In genomic region chr11:67606477-67607295, GRCh38 we compare ENCODE assay signal across 8 cellular contexts. TPM values are rescaled to one million over a fixed set of nuclear protein-coding genes. Genes with fewer than 3 reads are reported as not detected.
DNase-seq lines count a peak whose midpoint lies in the region; ATAC-seq and TF ChIP-seq lines count a peak whose summit lies in the region.

NDUFV1 (plus strand) TSS chr11:67606936; CDS start chr11:67607005, 69 bp downstream.

- BruUV-seq in PC-9 (replicated peaks; lab: Mats Ljungman, UMichigan): no TSS peak

- peaks cover 16% of the 10 kb centered on the region for H3K79me2 ChIP-seq in PC-9 (ENCODE audit: low read depth)

- no peaks in the 10 kb centered on the region for H4K20me1 ChIP-seq in PC-9 (ENCODE audit: insufficient read depth)

- H3K27ac Mint-ChIP-seq in activated T-cell treated with anti-CD3 and anti-CD28 coated beads, Interleukin-2, amount 50 U/mL, for 24 hours: peak within 1 kb of the TSS; percentile 95

- no peaks in the 10 kb centered on the region for H3K9me2 ChIP-seq in PC-9 (ENCODE audit: insufficient read depth)

- H3K9me3 ChIP-seq in PC-9 (ENCODE audit: insufficient read depth, low read depth) (peaks cover 4% of the 10 kb centered on the region; the same call in 1 of the 2 replicates), muscle layer of duodenum (ENCODE audit: control insufficient read depth in 1 of 2, low read length in 2 of 2) (no peaks in the 10 kb centered on the region)

- H3K4me3 ChIP-seq in PC-9 (peak within 1 kb of the TSS; percentile 98), muscle layer of duodenum (ENCODE audit: low read depth in 1 of 2, low read length in 2 of 2) (peak within 1 kb of the TSS; percentile 93 to 98)

- H3K4me3 Mint-ChIP-seq in activated T-cell treated with anti-CD3 and anti-CD28 coated beads, Interleukin-2, amount 50 U/mL, for 24 hours: peak within 1 kb of the TSS; percentile 90

- peak; percentile 84 for TF ChIP-seq POLR2A in erythroblast (IDR thresholded peaks at IDR 0.05; ENCODE audit: low read length)

- TF ChIP-seq CTCF in PC-9 (conservative IDR thresholded peaks at IDR 0.05): peak; percentile 57

- H3K4me1 ChIP-seq in PC-9 (replicated peaks; ENCODE audit: insufficient read depth): peaks cover 12% of the 10 kb centered on the region
- H3K4me1 ChIP-seq in muscle layer of duodenum (ENCODE audit: control insufficient read depth in 1 of 2, insufficient read depth in 2 of 2, low read length in 2 of 2): peaks cover 6 to 20% of the 10 kb centered on the region in 2 donors

- peak; percentile 89 for ATAC-seq in GM21576 (IDR thresholded peaks at IDR 0.05; ENCODE audit: unreplicated experiment)

- H3K4me1 Mint-ChIP-seq in activated T-cell treated with anti-CD3 and anti-CD28 coated beads, Interleukin-2, amount 50 U/mL, for 24 hours (ENCODE audit: low read depth): peaks cover 30% of the 10 kb centered on the region

- H3K9me3 Mint-ChIP-seq in activated T-cell treated with anti-CD3 and anti-CD28 coated beads, Interleukin-2, amount 50 U/mL, for 24 hours: no peaks in the 10 kb centered on the region

- CTCF ChIA-PET in PC-9 (lab: Charles Lee): no interaction called here

- POLR2A ChIA-PET in PC-9 (lab: Charles Lee; ENCODE audit: unreplicated experiment): no interaction called here

- H3K27me3 Mint-ChIP-seq in activated T-cell treated with anti-CD3 and anti-CD28 coated beads, Interleukin-2, amount 50 U/mL, for 24 hours: peaks cover 7% of the 10 kb centered on the region

- in situ Hi-C loops in KBM-7 (cut with MboI; ENCODE audit: low pct_unique_long_range_greater_than_20kb, low sequenced_read_pairs): no loop called here

- DNase-seq in DMS53 (lab: John Stamatoyannopoulos, UW): peak; percentile 99
- DNase-seq in KBM-7: peak; percentile 95
- DNase-seq in PC-9: peak; percentile 87 to 98
- DNase-seq in activated T-cell treated with anti-CD3 and anti-CD28 coated beads, Interleukin-2, amount 50 U/mL, for 24 hours: peak; percentile 97
- DNase-seq in erythroblast (lab: John Stamatoyannopoulos, UW): peak; percentile 96 to 98
- DNase-seq in stimulated activated CD8-positive, alpha-beta memory T cell treated with anti-CD3 and anti-CD28 coated beads, Interleukin-7, amount 100 ng/mL, for 4 hours (ENCODE audit: low read depth in 2 of 2): peak; percentile 92 to 96

- peaks cover 16% of the 10 kb centered on the region for H3F3A ChIP-seq in PC-9 (ENCODE audit: insufficient read depth, low read depth)

- H3K36me3 ChIP-seq in PC-9 (ENCODE audit: low read depth): 0 out of 2 replicates have a peak, but pooled peaks cover 10% of the 10 kb centered on the region
- peaks cover 18 to 31% of the 10 kb centered on the region in 2 donors for H3K36me3 ChIP-seq in muscle layer of duodenum (ENCODE audit: control insufficient read depth in 1 of 2, insufficient read depth in 2 of 2, low read length in 2 of 2)

- intact Hi-C loops in PC-9 (cut with micrococcal nuclease; ENCODE audit: unreplicated experiment): loop anchor here (1.0 kb wide), 2 partner anchors 22 to 205 kb away; partner anchors contain the start of gene PPP1CA

- no peak within 1 kb of the TSS for H3K27ac ChIP-seq in PC-9
- peak within 1 kb of the TSS; percentile 84 for H3K27ac ChIP-seq in muscle layer of duodenum (ENCODE audit: low read length)

- peak within 1 kb of the TSS; percentile 100 for H3K4me2 ChIP-seq in PC-9

- H3K27me3 ChIP-seq in PC-9 (ENCODE audit: insufficient read depth, low read depth): 0 out of 2 replicates have a peak, but pooled peaks cover 4% of the 10 kb centered on the region
- no peaks in the 10 kb centered on the region for H3K27me3 ChIP-seq in muscle layer of duodenum (ENCODE audit: low read depth, low read length)

- H3K36me3 Mint-ChIP-seq in activated T-cell treated with anti-CD3 and anti-CD28 coated beads, Interleukin-2, amount 50 U/mL, for 24 hours (ENCODE audit: low read depth): peaks cover 46% of the 10 kb centered on the region

- peak within 1 kb of the TSS; percentile 98 for H2AFZ ChIP-seq in PC-9

RNA-seq across cellular contexts. Expression of gene NDUFV1, which starts in this region (rescaled TPM):
- 321 and 463 TPM in 2 replicates for total RNA-seq in PC-9 (2021)
